13 cellular contexts compared by ENCODE assay signal in genomic region chr4:174198396-174199179, GRCh38.
DNase-seq lines count a peak whose midpoint lies in the region; ATAC-seq, FAIRE-seq and TF ChIP-seq lines count a peak whose summit lies in the region.
"Had no signal": no experiment of that assay in that cellular context is flagged by ENCODE, and none has a peak within 500 bp of the region (broad histone marks: within the 10 kb centered on the region; RNA-seq: fewer than 3 reads in every experiment).

No MANE protein-coding gene starts in this region.

- H3K36me3 ChIP-seq in ACC112 (ENCODE audit: insufficient read depth, low read length) = no peaks in the 10 kb centered on the region
- H3K36me3 ChIP-seq: BLaER1 had no signal

- no peak for ATAC-seq in sciatic nerve
- ATAC-seq: HCT116 had no signal

- H3K4me3 ChIP-seq in ACC112 (ENCODE audit: low read depth, low read length) (peak overlapping the region; percentile 57), fibroblast of villous mesenchyme (ENCODE audit: low read depth, low read length) (no peak overlapping the region)
- H3K4me3 ChIP-seq: BLaER1 had no signal

- no peaks in the 10 kb centered on the region for H3K79me2 ChIP-seq in ACC112 (ENCODE audit: control insufficient read depth, insufficient read depth, low read length, unreplicated experiment)

- intact Hi-C loops in sciatic nerve (cut with DNase I) = no loop called here

- FAIRE-seq in TTC549 (lab: Jason Lieb, UNC) = peak; percentile 99

- no peak for TF ChIP-seq CTCF in fibroblast of villous mesenchyme (IDR thresholded peaks at IDR 0.05; ENCODE audit: insufficient read depth, low read depth, low read length)

- peaks cover 25% of the 10 kb centered on the region for H3K4me1 ChIP-seq in ACC112 (ENCODE audit: control insufficient read depth, insufficient read depth, low read length, unreplicated experiment)
- H3K4me1 ChIP-seq: BLaER1 had no signal

- H3K27me3 ChIP-seq in ACC112 (ENCODE audit: insufficient read depth, low read length) = no peaks in the 10 kb centered on the region
- H3K27me3 ChIP-seq: BLaER1 had no signal

- peak overlapping the region; percentile 92 for H2AFZ ChIP-seq in ACC112 (ENCODE audit: low read length, unreplicated experiment)

- DNase-seq in HS-27A (ENCODE audit: low read depth) (peak; percentile 51), fibroblast of villous mesenchyme (ENCODE audit: low read depth) (peak; percentile 92), cerebellum (ENCODE audit: low spot score) (no peak), NCI-H510A treated with DMSO at 0.1 percent for 48 hours (lab: John Stamatoyannopoulos, UW) (no peak), sciatic nerve (ENCODE audit: low spot score) (no peak)
- no peak for DNase-seq in activated CD4-positive, alpha-beta T cell treated with anti-CD3 and anti-CD28 coated beads for 48 hours
- DNase-seq: naive B cell; stimulated activated CD8-positive, alpha-beta memory T cell treated with anti-CD3 and anti-CD28 coated beads, Interleukin-4, amount 100 ng/mL, for 48 hours had no signal

- H3K27ac ChIP-seq in ACC112 (ENCODE audit: low read depth, low read length) = peak overlapping the region; percentile 61
- H3K27ac ChIP-seq: BLaER1, VCaP had no signal

Comparison
In these comparisons a context has a peak if more than half of its experiments do, and no peak if none do; other contexts are left out.
1. DNase-seq: peak in HS-27A (single experiment) and fibroblast of villous mesenchyme (single experiment); none in cerebellum (single experiment), NCI-H510A treated with DMSO at 0.1 percent for 48 hours (single experiment), activated CD4-positive, alpha-beta T cell treated with anti-CD3 and anti-CD28 coated beads for 48 hours (single experiment) and sciatic nerve (single experiment).